1 cellular context compared by ENCODE assay signal in the genomic region with DNA sequence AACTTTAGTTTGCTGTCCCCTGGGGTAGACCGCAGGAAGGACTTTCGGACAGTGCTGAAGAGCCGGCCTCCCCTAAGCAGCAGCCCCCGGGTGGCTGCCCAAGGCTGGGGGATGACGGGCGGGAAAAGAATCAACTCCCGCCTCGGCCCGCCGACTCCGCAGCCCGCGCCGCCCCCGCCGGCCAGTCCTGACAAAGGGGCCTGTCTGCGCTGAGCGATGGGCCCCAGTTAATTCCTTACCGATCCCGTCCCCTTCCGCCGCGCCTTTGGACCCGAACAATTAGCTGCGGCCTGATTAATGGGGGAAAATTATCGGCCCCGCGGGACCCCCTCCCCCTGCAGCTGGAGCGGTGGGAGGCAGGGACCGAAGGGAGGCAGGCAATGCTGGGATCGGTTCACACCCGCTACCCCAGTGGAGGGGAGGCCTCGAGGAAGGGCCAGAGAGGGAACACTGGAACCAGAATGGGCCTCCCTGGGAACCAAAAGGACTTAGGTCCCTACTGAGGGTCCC.
A peak's percentile ranks its signal among the peaks of the same experiment; 100 is the strongest.
TF ChIP-seq lines count a peak whose summit lies in the region.

No MANE protein-coding gene starts in this region.

TF ChIP-seq in endothelial cell of umbilical vein, 7 proteins besides CTCF, POLR2A, EP300 and RAD21:
- TF ChIP-seq EZH2 (IDR thresholded peaks at IDR 0.05; ENCODE audit: borderline replicate concordance, low read depth, low read length, severe bottlenecking) (peak; percentile 99), FOS (IDR thresholded peaks at IDR 0.05; ENCODE audit: borderline replicate concordance, insufficient read depth, low read length) (no peak)
